ENCODE assay signal across 25 cellular contexts in the genomic region with DNA sequence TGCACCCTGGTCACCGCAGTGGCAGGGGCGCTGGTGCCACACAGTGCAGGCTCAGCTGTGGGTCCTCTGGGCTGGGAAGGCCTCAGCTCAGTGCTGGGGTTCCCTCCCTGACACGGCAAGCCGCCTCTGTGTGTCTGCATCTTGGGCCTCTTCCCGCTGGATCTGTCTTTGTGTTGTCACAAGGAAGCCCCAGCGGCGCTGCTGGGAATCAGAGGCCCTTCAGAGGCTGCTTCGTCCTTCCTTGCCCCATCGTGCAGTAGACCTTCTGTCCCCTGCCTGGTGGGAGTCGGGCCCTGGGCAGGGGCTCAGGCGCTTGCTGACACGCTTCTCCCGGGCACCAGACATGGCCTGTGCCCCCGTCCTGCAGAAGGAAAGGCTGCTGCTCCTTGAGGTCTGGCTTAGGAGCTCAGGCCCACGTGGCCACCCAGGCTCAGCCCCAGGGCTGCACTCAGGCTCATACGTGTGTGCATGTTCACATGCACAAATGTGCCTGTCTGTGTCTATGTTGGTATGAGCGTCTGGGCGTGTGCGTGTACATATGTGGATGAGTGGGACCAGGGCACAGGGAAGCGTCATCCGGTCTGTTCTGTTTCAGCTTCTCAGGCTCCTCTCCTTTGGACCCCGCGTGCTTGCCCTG. TPM values are rescaled to one million over a fixed set of nuclear protein-coding genes. Genes with fewer than 3 reads are reported as not detected.
DNase-seq lines count a peak whose midpoint lies in the region; ATAC-seq and TF ChIP-seq lines count a peak whose summit lies in the region.
"Had no signal": no experiment of that assay in that cellular context is flagged by ENCODE, and none has a peak within 500 bp of the region (broad histone marks: within the 10 kb centered on the region; RNA-seq: fewer than 3 reads in every experiment).

No MANE protein-coding gene starts in this region.

- peak; percentile 41 for DNase-seq in H7
- DNase-seq in T-helper 17 cell = no peak
- no peak for DNase-seq in endothelial cell (ENCODE audit: low spot score)
- DNase-seq in trophoblast cell = no peak
- no peak for DNase-seq in activated CD4-positive, alpha-beta T cell treated with anti-CD3 and anti-CD28 coated beads, Interleukin-2, amount 50 U/mL, for 48 hours
- DNase-seq in NCI-H1105 treated with DMSO at 0.1 percent for 48 hours (lab: John Stamatoyannopoulos, UW) = no peak
- DNase-seq: activated CD4-positive, alpha-beta memory T cell treated with anti-CD3 and anti-CD28 coated beads, Interleukin-2, amount 10 ng/mL, durations not matched to agents 7 days and 5 days; activated CD4-positive, alpha-beta T cell treated with anti-CD3 and anti-CD28 coated beads for 1 hour; activated gamma-delta T cell; DMS79; gastrocnemius medialis; left cardiac atrium; mammary epithelial cell; NCI-H1048; NCI-H1694; NCI-H82; Peyer's patch; tibial artery had no signal

- H3K79me1 ChIP-seq in trophoblast cell (ENCODE audit: low read length) = no peaks in the 10 kb centered on the region

- no peak for TF ChIP-seq CTCF in endothelial cell (IDR thresholded peaks at IDR 0.05; ENCODE audit: unreplicated experiment)

- no peak overlapping the region for H3K27ac ChIP-seq in trophoblast cell (ENCODE audit: low read depth, low read length)
- H3K27ac ChIP-seq: BLaER1 treated with 17β-estradiol and CSF1 and Interleukin-3, amounts not matched to agents 10 nM and 100 nM; hepatocyte; parathyroid adenoma; Peyer's patch; right atrium auricular region; tibial artery had no signal

- H3K4me1 Mint-ChIP-seq in T-helper 17 cell (peaks cover 6% of the 10 kb centered on the region), endothelial cell (ENCODE audit: unreplicated experiment) (no peaks in the 10 kb centered on the region)
- H3K4me1 Mint-ChIP-seq: activated CD4-positive, alpha-beta memory T cell treated with anti-CD3 and anti-CD28 coated beads, Interleukin-2, amount 10 ng/mL, durations not matched to agents 7 days and 5 days had no signal

- no peak overlapping the region for H3K9ac ChIP-seq in trophoblast cell (ENCODE audit: low read length)
- H3K9ac ChIP-seq: parathyroid adenoma had no signal

- H3K9me3 ChIP-seq in T-helper 17 cell (ENCODE audit: control insufficient read depth, low read length, poor library complexity, severe bottlenecking) (no peaks in the 10 kb centered on the region), trophoblast cell (ENCODE audit: insufficient read depth, low read depth, low read length) (peaks cover 6% of the 10 kb centered on the region)
- H3K9me3 ChIP-seq: BLaER1 treated with 17β-estradiol and CSF1 and Interleukin-3, amounts not matched to agents 10 nM and 100 nM; gastrocnemius medialis; Peyer's patch; right atrium auricular region; tibial artery had no signal

- H3K4me1 ChIP-seq in trophoblast cell (ENCODE audit: control insufficient read depth in 1 of 2, insufficient read depth in 2 of 2, low read length in 2 of 2) = no peaks in the 10 kb centered on the region
- H3K4me1 ChIP-seq: gastrocnemius medialis, parathyroid adenoma, Peyer's patch, right atrium auricular region, tibial artery had no signal

- no peak overlapping the region for H3K14ac ChIP-seq in trophoblast cell (ENCODE audit: low read length)

- H2BK120ac ChIP-seq in trophoblast cell (ENCODE audit: insufficient read depth, low read length, poor library complexity) = no peak overlapping the region

- H3K36me3 ChIP-seq in H7 (replicated peaks; ENCODE audit: control insufficient read depth, insufficient read depth, low read length) (peaks cover 21% of the 10 kb centered on the region), trophoblast cell (ENCODE audit: control insufficient read depth in 1 of 2, insufficient read depth in 2 of 2, low read length in 2 of 2) (peaks cover 69% of the 10 kb centered on the region in 2 experiments)

- H3K23ac ChIP-seq in trophoblast cell (ENCODE audit: low read length) = no peak overlapping the region

- no peak overlapping the region for H2BK5ac ChIP-seq in trophoblast cell (ENCODE audit: low read depth, low read length, poor library complexity)

- no peak overlapping the region for H3K4ac ChIP-seq in trophoblast cell (ENCODE audit: low read depth, low read length)

- no CpG with 5 or more reads among the region's 23 CpGs for WGBS in trophoblast cell (ENCODE audit: extremely low coverage, insufficient coverage, insufficient read length)

- no peaks in the 10 kb centered on the region for H3K9me3 Mint-ChIP-seq in endothelial cell (ENCODE audit: unreplicated experiment)
- H3K9me3 Mint-ChIP-seq: activated CD4-positive, alpha-beta memory T cell treated with anti-CD3 and anti-CD28 coated beads, Interleukin-2, amount 10 ng/mL, durations not matched to agents 7 days and 5 days; IgD-negative memory B cell had no signal

- H3K4me3 Mint-ChIP-seq in T-helper 17 cell (no peak overlapping the region), endothelial cell (ENCODE audit: unreplicated experiment) (no peak overlapping the region)
- H3K4me3 Mint-ChIP-seq: activated CD4-positive, alpha-beta memory T cell treated with anti-CD3 and anti-CD28 coated beads, Interleukin-2, amount 10 ng/mL, durations not matched to agents 7 days and 5 days; IgD-negative memory B cell had no signal

- H4K8ac ChIP-seq in trophoblast cell (ENCODE audit: low read depth, low read length) = no peak overlapping the region

- H2AFZ ChIP-seq in trophoblast cell (ENCODE audit: insufficient read depth, low read length, poor library complexity) = no peak overlapping the region
- H2AFZ ChIP-seq: hepatocyte, parathyroid adenoma had no signal

- H2AK5ac ChIP-seq in trophoblast cell (ENCODE audit: low read length) = no peak overlapping the region

- H3K4me3 ChIP-seq in H7 (ENCODE audit: insufficient read depth, low read depth, low read length) = no peak overlapping the region
- no peak overlapping the region for H3K4me3 ChIP-seq in trophoblast cell (ENCODE audit: low read depth, low read length)
- H3K4me3 ChIP-seq: BLaER1 treated with 17β-estradiol and CSF1 and Interleukin-3, amounts not matched to agents 10 nM and 100 nM; gastrocnemius medialis; hepatocyte; Peyer's patch; right atrium auricular region; smooth muscle cell; tibial artery had no signal

- H3K18ac ChIP-seq in trophoblast cell (ENCODE audit: low read length) = peak overlapping the region; percentile 1

- H3K4me2 ChIP-seq in trophoblast cell (ENCODE audit: low read length) = no peak overlapping the region
- H3K4me2 ChIP-seq: BLaER1 treated with 17β-estradiol and CSF1 and Interleukin-3, amounts not matched to agents 10 nM and 100 nM; hepatocyte; smooth muscle cell had no signal

- no peak overlapping the region for H4K91ac ChIP-seq in trophoblast cell (ENCODE audit: low read depth, low read length)

- ATAC-seq in T-helper 17 cell = no peak
- no peak for ATAC-seq in GM19452 (IDR thresholded peaks at IDR 0.05; ENCODE audit: unreplicated experiment)
- ATAC-seq: gastrocnemius medialis, left cardiac atrium had no signal

- H3K27ac Mint-ChIP-seq in T-helper 17 cell (peak overlapping the region; percentile 43), endothelial cell (ENCODE audit: unreplicated experiment) (peak overlapping the region; percentile 24)
- H3K27ac Mint-ChIP-seq: activated CD4-positive, alpha-beta memory T cell treated with anti-CD3 and anti-CD28 coated beads, Interleukin-2, amount 10 ng/mL, durations not matched to agents 7 days and 5 days had no signal

- no peak overlapping the region for H4K12ac ChIP-seq in trophoblast cell (ENCODE audit: low read depth, low read length)

- H2BK12ac ChIP-seq in trophoblast cell (ENCODE audit: low read length) = no peak overlapping the region

- H3K27me3 ChIP-seq in H7 (ENCODE audit: control insufficient read depth, insufficient read depth, low read length) = no peaks in the 10 kb centered on the region
- H3K27me3 ChIP-seq in trophoblast cell (ENCODE audit: insufficient read depth, low read length) = no peaks in the 10 kb centered on the region
- H3K27me3 ChIP-seq: BLaER1 treated with 17β-estradiol and CSF1 and Interleukin-3, amounts not matched to agents 10 nM and 100 nM; gastrocnemius medialis; hepatocyte; Peyer's patch; right atrium auricular region; tibial artery had no signal

- H3K27me3 Mint-ChIP-seq in T-helper 17 cell (no peaks in the 10 kb centered on the region), endothelial cell (ENCODE audit: unreplicated experiment) (peaks cover 4% of the 10 kb centered on the region)
- H3K27me3 Mint-ChIP-seq: activated CD4-positive, alpha-beta memory T cell treated with anti-CD3 and anti-CD28 coated beads, Interleukin-2, amount 10 ng/mL, durations not matched to agents 7 days and 5 days; IgD-negative memory B cell had no signal

- H3K79me2 ChIP-seq in trophoblast cell (ENCODE audit: control insufficient read depth, insufficient read depth, low read length, poor library complexity) = no peaks in the 10 kb centered on the region
- H3K79me2 ChIP-seq: hepatocyte, parathyroid adenoma had no signal

- peaks cover 6% of the 10 kb centered on the region for H3K36me3 Mint-ChIP-seq in T-helper 17 cell (ENCODE audit: low read depth)
- H3K36me3 Mint-ChIP-seq in endothelial cell (ENCODE audit: low read depth, unreplicated experiment) = peaks cover 35% of the 10 kb centered on the region

RNA-seq across cellular contexts. Expression of gene DIP2A, which starts 24.3 kb away (rescaled TPM):
- 19.4 and 30.2 TPM in 2 replicates for total RNA-seq in H7 (2014; rRNA removed; shearing (Covaris generic))
- total RNA-seq in T-helper 17 cell (10 to 100 TPM; 74.2 to 85.8 TPM), endothelial cell (ENCODE audit: unreplicated experiment) (80.2 TPM)
- polyA plus RNA-seq in trophoblast cell (2013) = 21.7 and 21.9 TPM in 2 replicates
